ENCODE assay signal across 10 cellular contexts in the genomic region with DNA sequence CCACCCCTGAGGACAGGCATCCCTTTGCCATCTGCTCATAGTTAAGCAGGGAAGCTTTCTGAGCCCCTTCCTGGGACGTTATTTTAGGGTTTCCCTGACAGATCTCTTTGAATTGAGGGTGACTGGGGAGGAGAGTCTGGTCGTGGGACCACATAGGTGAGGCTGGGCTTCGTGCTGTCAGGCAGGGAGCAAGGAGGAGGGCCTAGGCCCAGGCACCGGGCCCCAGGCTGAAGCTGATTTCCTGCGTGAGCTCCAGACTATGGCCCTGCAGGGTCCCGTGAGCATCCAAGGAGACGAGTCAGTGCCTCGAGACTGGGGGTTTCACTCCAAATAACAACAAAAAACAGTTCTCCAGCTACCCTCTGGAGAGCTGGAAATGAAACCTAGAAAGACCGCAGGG.
DNase-seq lines count a peak whose midpoint lies in the region; ATAC-seq and TF ChIP-seq lines count a peak whose summit lies in the region.
"Had no signal": no experiment of that assay in that cellular context is flagged by ENCODE, and none has a peak within 500 bp of the region (broad histone marks: within the 10 kb centered on the region; RNA-seq: fewer than 3 reads in every experiment).

No MANE protein-coding gene starts in this region.

- ATAC-seq in CD8-positive, alpha-beta T cell, result no peak
- ATAC-seq in psoas muscle (peak in 3 of 4 donors; percentile 2 to 6 (median 5)), GM18868 (IDR thresholded peaks at IDR 0.05; ENCODE audit: unreplicated experiment) (no peak)

- peaks cover 13% of the 10 kb centered on the region for H3K4me1 ChIP-seq in CD8-positive, alpha-beta T cell (ENCODE audit: insufficient read depth, low read length)
- H3K4me1 ChIP-seq in right atrium auricular region, result peaks cover 0 to 47% of the 10 kb centered on the region in 2 donors
- H3K4me1 ChIP-seq in psoas muscle, result peaks cover 34% of the 10 kb centered on the region

- H3K27ac ChIP-seq in CD8-positive, alpha-beta T cell (ENCODE audit: low read depth, low read length), result peak overlapping the region; percentile 14
- H3K27ac ChIP-seq in WERI-Rb-1 (peak overlapping the region; percentile 74), right atrium auricular region (peak overlapping the region; percentile 93 to 97), psoas muscle (peak overlapping the region; percentile 85)

- no peak for TF ChIP-seq CTCF in CD8-positive, alpha-beta T cell (IDR thresholded peaks at IDR 0.05)
- no peak for TF ChIP-seq CTCF in WERI-Rb-1 (IDR thresholded peaks at IDR 0.05; ENCODE audit: low read depth, low read length)
- TF ChIP-seq CTCF in right atrium auricular region (IDR thresholded peaks at IDR 0.05), result no peak
- no peak for TF ChIP-seq CTCF in psoas muscle (IDR thresholded peaks at IDR 0.05)

- H3K4me3 Mint-ChIP-seq in CD8-positive, alpha-beta T cell, result no peak overlapping the region
- H3K4me3 Mint-ChIP-seq in activated T-helper 1 cell treated with anti-CD3 and anti-CD28 coated beads, Interleukin-12 subunit alpha, Interleukin-12 subunit beta, Interleukin-2, Interleukin-4 antibody, amounts not matched to agents 30 ng/mL and 10 ng/mL and 1 ng/mL, durations not matched to agents 14 hours and 24 hours and 36 hours, result no peak overlapping the region
- H3K4me3 Mint-ChIP-seq: activated naive CD4-positive, alpha-beta T cell treated with anti-CD3 and anti-CD28 coated beads, Interleukin-2, amount 10 ng/mL, durations not matched to agents 7 days and 5 days had no signal

- peaks cover 27% of the 10 kb centered on the region for H3K36me3 Mint-ChIP-seq in CD8-positive, alpha-beta T cell
- H3K36me3 Mint-ChIP-seq in activated T-helper 1 cell treated with anti-CD3 and anti-CD28 coated beads, Interleukin-12 subunit alpha, Interleukin-12 subunit beta, Interleukin-2, Interleukin-4 antibody, amounts not matched to agents 30 ng/mL and 10 ng/mL and 1 ng/mL, durations not matched to agents 14 hours and 24 hours and 36 hours (ENCODE audit: low read depth), result peaks cover 18% of the 10 kb centered on the region

- POLR2A ChIA-PET in CD8-positive, alpha-beta T cell (lab: Charles Lee), result no interaction called here

- DNase-seq in CD8-positive, alpha-beta T cell, result no peak
- DNase-seq in WERI-Rb-1 (peak; percentile 20), right atrium auricular region (ENCODE audit: low spot score) (no peak), psoas muscle (no peak), pons (ENCODE audit: low spot score) (no peak), head of caudate nucleus (no peak)
- DNase-seq in activated T-helper 1 cell treated with anti-CD3 and anti-CD28 coated beads, Interleukin-12 subunit alpha, Interleukin-12 subunit beta, Interleukin-2, Interleukin-4 antibody, amounts not matched to agents 30 ng/mL and 10 ng/mL and 1 ng/mL, durations not matched to agents 14 hours and 24 hours and 36 hours (ENCODE audit: low spot score), result no peak
- DNase-seq: SHP77 had no signal

- 59 to 62% (median 60%) methylated on average over 9 of the region's 9 CpGs for WGBS in psoas muscle, 3 donors

- no peaks in the 10 kb centered on the region for H3K9me3 Mint-ChIP-seq in CD8-positive, alpha-beta T cell
- no peaks in the 10 kb centered on the region for H3K9me3 Mint-ChIP-seq in activated T-helper 1 cell treated with anti-CD3 and anti-CD28 coated beads, Interleukin-12 subunit alpha, Interleukin-12 subunit beta, Interleukin-2, Interleukin-4 antibody, amounts not matched to agents 30 ng/mL and 10 ng/mL and 1 ng/mL, durations not matched to agents 14 hours and 24 hours and 36 hours
- H3K9me3 Mint-ChIP-seq: activated naive CD4-positive, alpha-beta T cell treated with anti-CD3 and anti-CD28 coated beads, Interleukin-2, amount 10 ng/mL, durations not matched to agents 7 days and 5 days had no signal

- intact Hi-C loops in CD8-positive, alpha-beta T cell (cut with DNase I, micrococcal nuclease), result no loop called here
- intact Hi-C loops in psoas muscle (cut with DNase I), result loop anchor here in 1 of 2 donors (5.0 kb wide), 1 partner anchor 59 kb away; the partner anchor contains the start of genes HAUS8 and MYO9B
- intact Hi-C loops in activated T-helper 1 cell treated with anti-CD3 and anti-CD28 coated beads, Interleukin-12 subunit alpha, Interleukin-12 subunit beta, Interleukin-2, Interleukin-4 antibody, amounts not matched to agents 30 ng/mL and 10 ng/mL and 1 ng/mL, durations not matched to agents 14 hours and 24 hours and 36 hours (cut with micrococcal nuclease), result no loop called here
- intact Hi-C loops in head of caudate nucleus (cut with DNase I), result no loop called here

- no peak overlapping the region for H3K27ac Mint-ChIP-seq in CD8-positive, alpha-beta T cell
- no peak overlapping the region for H3K27ac Mint-ChIP-seq in activated T-helper 1 cell treated with anti-CD3 and anti-CD28 coated beads, Interleukin-12 subunit alpha, Interleukin-12 subunit beta, Interleukin-2, Interleukin-4 antibody, amounts not matched to agents 30 ng/mL and 10 ng/mL and 1 ng/mL, durations not matched to agents 14 hours and 24 hours and 36 hours

- H3K4me3 ChIP-seq in CD8-positive, alpha-beta T cell (ENCODE audit: low read depth, low read length), result no peak overlapping the region
- H3K4me3 ChIP-seq in WERI-Rb-1 (ENCODE audit: low read depth, low read length) (peak overlapping the region; percentile 6), right atrium auricular region (peak overlapping the region in 1 of 2 donors; percentile 38), psoas muscle (peak overlapping the region; percentile 52)

- CTCF ChIA-PET in CD8-positive, alpha-beta T cell (lab: Charles Lee), result interaction anchor here (1.6 kb wide), 1 partner anchor 11 kb away, joined by 5 read pairs; no protein-coding TSS in a partner anchor

- peaks cover 24% of the 10 kb centered on the region for H3K4me1 Mint-ChIP-seq in CD8-positive, alpha-beta T cell (ENCODE audit: low read depth)
- peaks cover 14% of the 10 kb centered on the region for H3K4me1 Mint-ChIP-seq in activated T-helper 1 cell treated with anti-CD3 and anti-CD28 coated beads, Interleukin-12 subunit alpha, Interleukin-12 subunit beta, Interleukin-2, Interleukin-4 antibody, amounts not matched to agents 30 ng/mL and 10 ng/mL and 1 ng/mL, durations not matched to agents 14 hours and 24 hours and 36 hours (ENCODE audit: low read depth)

- no peaks in the 10 kb centered on the region for H3K27me3 Mint-ChIP-seq in CD8-positive, alpha-beta T cell (ENCODE audit: low read depth)
- no peaks in the 10 kb centered on the region for H3K27me3 Mint-ChIP-seq in activated T-helper 1 cell treated with anti-CD3 and anti-CD28 coated beads, Interleukin-12 subunit alpha, Interleukin-12 subunit beta, Interleukin-2, Interleukin-4 antibody, amounts not matched to agents 30 ng/mL and 10 ng/mL and 1 ng/mL, durations not matched to agents 14 hours and 24 hours and 36 hours (ENCODE audit: insufficient read depth)
- H3K27me3 Mint-ChIP-seq: activated naive CD4-positive, alpha-beta T cell treated with anti-CD3 and anti-CD28 coated beads, Interleukin-2, amount 10 ng/mL, durations not matched to agents 7 days and 5 days had no signal

- no peaks in the 10 kb centered on the region for H3K36me3 ChIP-seq in CD8-positive, alpha-beta T cell (ENCODE audit: insufficient read depth, low read length)
- H3K36me3 ChIP-seq in WERI-Rb-1 (peaks cover 3% of the 10 kb centered on the region), right atrium auricular region (no peaks in the 10 kb centered on the region), psoas muscle (ENCODE audit: insufficient read depth in 1 of 2, low read depth in 1 of 2) (no peaks in the 10 kb centered on the region)

- no peaks in the 10 kb centered on the region for H3K27me3 ChIP-seq in CD8-positive, alpha-beta T cell (ENCODE audit: insufficient read depth, low read length)
- H3K27me3 ChIP-seq in WERI-Rb-1 (ENCODE audit: insufficient read depth, low read depth, severe bottlenecking) (no peaks in the 10 kb centered on the region), right atrium auricular region (no peaks in the 10 kb centered on the region), psoas muscle (ENCODE audit: insufficient read depth in 3 of 3, low read length in 2 of 3) (no peaks in the 10 kb centered on the region)

- no peaks in the 10 kb centered on the region for H3K9me3 ChIP-seq in CD8-positive, alpha-beta T cell (ENCODE audit: low read length)
- H3K9me3 ChIP-seq in WERI-Rb-1 (ENCODE audit: severe bottlenecking) (no peaks in the 10 kb centered on the region), right atrium auricular region (no peaks in the 10 kb centered on the region), psoas muscle (no peaks in the 10 kb centered on the region)

Comparison
In these comparisons a context has a peak if more than half of its experiments do, and no peak if none do; other contexts are left out.
1. ATAC-seq: peak in psoas muscle (3 of 4); none in CD8-positive, alpha-beta T cell (single experiment) and GM18868 (single experiment).
2. H3K27ac ChIP-seq: peak in every context shown above with its lines; median percentile 95 in right atrium auricular region; 85 in psoas muscle; 74 in WERI-Rb-1; 14 in CD8-positive, alpha-beta T cell.